Comparison of ENCODE assay signal across 2 cellular contexts in genomic region chr7:29471444-29472138, GRCh38.
A peak's percentile ranks its signal among the peaks of the same experiment; 100 is the strongest.
TF ChIP-seq lines count a peak whose summit lies in the region.

No MANE protein-coding gene starts in this region.

TF ChIP-seq in K562, 482 proteins besides CTCF, POLR2A, EP300 and RAD21:
- TF ChIP-seq BMI1 (IDR thresholded peaks at IDR 0.05; ENCODE audit: low read length) (no peak), GABPB2 (CRISPR knock-in tag; conservative IDR thresholded peaks at IDR 0.05) (no peak), PTRF (tag; IDR thresholded peaks at IDR 0.05) (no peak), CHD1 (IDR thresholded peaks at IDR 0.05; ENCODE audit: low read length) (no peak), XRCC3 (IDR thresholded peaks at IDR 0.05) (no peak), TAL1 (IDR thresholded peaks at IDR 0.05) (peak; percentile 10; the same call in 1 of the 2 replicates), CBFA2T3 (IDR thresholded peaks at IDR 0.05) (peak; percentile 24; the same call in 1 of the 2 replicates), GATA2 (CRISPR knock-in tag; IDR thresholded peaks at IDR 0.05) (no peak), RBM14 (IDR thresholded peaks at IDR 0.05; ENCODE audit: borderline replicate concordance, insufficient read depth, low read depth, low read length) (no peak)
- TF ChIP-seq, protein P1, sequence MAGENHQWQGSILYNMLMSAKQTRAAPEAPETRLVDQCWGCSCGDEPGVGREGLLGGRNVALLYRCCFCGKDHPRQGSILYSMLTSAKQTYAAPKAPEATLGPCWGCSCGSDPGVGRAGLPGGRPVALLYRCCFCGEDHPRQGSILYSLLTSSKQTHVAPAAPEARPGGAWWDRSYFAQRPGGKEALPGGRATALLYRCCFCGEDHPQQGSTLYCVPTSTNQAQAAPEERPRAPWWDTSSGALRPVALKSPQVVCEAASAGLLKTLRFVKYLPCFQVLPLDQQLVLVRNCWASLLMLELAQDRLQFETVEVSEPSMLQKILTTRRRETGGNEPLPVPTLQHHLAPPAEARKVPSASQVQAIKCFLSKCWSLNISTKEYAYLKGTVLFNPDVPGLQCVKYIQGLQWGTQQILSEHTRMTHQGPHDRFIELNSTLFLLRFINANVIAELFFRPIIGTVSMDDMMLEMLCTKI (IDR thresholded peaks at IDR 0.05; ENCODE audit: partially characterized antibody): no peak
- TF ChIP-seq, protein P2, sequence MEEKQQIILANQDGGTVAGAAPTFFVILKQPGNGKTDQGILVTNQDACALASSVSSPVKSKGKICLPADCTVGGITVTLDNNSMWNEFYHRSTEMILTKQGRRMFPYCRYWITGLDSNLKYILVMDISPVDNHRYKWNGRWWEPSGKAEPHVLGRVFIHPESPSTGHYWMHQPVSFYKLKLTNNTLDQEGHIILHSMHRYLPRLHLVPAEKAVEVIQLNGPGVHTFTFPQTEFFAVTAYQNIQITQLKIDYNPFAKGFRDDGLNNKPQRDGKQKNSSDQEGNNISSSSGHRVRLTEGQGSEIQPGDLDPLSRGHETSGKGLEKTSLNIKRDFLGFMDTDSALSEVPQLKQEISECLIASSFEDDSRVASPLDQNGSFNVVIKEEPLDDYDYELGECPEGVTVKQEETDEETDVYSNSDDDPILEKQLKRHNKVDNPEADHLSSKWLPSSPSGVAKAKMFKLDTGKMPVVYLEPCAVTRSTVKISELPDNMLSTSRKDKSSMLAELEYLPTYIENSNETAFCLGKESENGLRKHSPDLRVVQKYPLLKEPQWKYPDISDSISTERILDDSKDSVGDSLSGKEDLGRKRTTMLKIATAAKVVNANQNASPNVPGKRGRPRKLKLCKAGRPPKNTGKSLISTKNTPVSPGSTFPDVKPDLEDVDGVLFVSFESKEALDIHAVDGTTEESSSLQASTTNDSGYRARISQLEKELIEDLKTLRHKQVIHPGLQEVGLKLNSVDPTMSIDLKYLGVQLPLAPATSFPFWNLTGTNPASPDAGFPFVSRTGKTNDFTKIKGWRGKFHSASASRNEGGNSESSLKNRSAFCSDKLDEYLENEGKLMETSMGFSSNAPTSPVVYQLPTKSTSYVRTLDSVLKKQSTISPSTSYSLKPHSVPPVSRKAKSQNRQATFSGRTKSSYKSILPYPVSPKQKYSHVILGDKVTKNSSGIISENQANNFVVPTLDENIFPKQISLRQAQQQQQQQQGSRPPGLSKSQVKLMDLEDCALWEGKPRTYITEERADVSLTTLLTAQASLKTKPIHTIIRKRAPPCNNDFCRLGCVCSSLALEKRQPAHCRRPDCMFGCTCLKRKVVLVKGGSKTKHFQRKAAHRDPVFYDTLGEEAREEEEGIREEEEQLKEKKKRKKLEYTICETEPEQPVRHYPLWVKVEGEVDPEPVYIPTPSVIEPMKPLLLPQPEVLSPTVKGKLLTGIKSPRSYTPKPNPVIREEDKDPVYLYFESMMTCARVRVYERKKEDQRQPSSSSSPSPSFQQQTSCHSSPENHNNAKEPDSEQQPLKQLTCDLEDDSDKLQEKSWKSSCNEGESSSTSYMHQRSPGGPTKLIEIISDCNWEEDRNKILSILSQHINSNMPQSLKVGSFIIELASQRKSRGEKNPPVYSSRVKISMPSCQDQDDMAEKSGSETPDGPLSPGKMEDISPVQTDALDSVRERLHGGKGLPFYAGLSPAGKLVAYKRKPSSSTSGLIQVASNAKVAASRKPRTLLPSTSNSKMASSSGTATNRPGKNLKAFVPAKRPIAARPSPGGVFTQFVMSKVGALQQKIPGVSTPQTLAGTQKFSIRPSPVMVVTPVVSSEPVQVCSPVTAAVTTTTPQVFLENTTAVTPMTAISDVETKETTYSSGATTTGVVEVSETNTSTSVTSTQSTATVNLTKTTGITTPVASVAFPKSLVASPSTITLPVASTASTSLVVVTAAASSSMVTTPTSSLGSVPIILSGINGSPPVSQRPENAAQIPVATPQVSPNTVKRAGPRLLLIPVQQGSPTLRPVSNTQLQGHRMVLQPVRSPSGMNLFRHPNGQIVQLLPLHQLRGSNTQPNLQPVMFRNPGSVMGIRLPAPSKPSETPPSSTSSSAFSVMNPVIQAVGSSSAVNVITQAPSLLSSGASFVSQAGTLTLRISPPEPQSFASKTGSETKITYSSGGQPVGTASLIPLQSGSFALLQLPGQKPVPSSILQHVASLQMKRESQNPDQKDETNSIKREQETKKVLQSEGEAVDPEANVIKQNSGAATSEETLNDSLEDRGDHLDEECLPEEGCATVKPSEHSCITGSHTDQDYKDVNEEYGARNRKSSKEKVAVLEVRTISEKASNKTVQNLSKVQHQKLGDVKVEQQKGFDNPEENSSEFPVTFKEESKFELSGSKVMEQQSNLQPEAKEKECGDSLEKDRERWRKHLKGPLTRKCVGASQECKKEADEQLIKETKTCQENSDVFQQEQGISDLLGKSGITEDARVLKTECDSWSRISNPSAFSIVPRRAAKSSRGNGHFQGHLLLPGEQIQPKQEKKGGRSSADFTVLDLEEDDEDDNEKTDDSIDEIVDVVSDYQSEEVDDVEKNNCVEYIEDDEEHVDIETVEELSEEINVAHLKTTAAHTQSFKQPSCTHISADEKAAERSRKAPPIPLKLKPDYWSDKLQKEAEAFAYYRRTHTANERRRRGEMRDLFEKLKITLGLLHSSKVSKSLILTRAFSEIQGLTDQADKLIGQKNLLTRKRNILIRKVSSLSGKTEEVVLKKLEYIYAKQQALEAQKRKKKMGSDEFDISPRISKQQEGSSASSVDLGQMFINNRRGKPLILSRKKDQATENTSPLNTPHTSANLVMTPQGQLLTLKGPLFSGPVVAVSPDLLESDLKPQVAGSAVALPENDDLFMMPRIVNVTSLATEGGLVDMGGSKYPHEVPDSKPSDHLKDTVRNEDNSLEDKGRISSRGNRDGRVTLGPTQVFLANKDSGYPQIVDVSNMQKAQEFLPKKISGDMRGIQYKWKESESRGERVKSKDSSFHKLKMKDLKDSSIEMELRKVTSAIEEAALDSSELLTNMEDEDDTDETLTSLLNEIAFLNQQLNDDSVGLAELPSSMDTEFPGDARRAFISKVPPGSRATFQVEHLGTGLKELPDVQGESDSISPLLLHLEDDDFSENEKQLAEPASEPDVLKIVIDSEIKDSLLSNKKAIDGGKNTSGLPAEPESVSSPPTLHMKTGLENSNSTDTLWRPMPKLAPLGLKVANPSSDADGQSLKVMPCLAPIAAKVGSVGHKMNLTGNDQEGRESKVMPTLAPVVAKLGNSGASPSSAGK (IDR thresholded peaks at IDR 0.05): no peak

TF ChIP-seq in HepG2, 621 proteins besides CTCF, POLR2A, EP300 and RAD21 (continues in another document):
- TF ChIP-seq SOX6 (IDR thresholded peaks at IDR 0.05) (no peak), SOX6 (CRISPR knock-in tag; IDR thresholded peaks at IDR 0.05) (peak; percentile 54), ZNF121 (CRISPR knock-in tag; IDR thresholded peaks at IDR 0.05) (no peak), NCOR1 (IDR thresholded peaks at IDR 0.05; ENCODE audit: borderline replicate concordance, low read length) (peak; percentile 39; the same call in 1 of the 2 replicates), SP5 (CRISPR knock-in tag; IDR thresholded peaks at IDR 0.05; ENCODE audit: borderline replicate concordance, low read depth) (no peak), ZNF784 (CRISPR knock-in tag; IDR thresholded peaks at IDR 0.05; ENCODE audit: borderline replicate concordance) (no peak), THAP11 (CRISPR knock-in tag; IDR thresholded peaks at IDR 0.05) (no peak), ZNF460 (CRISPR knock-in tag; IDR thresholded peaks at IDR 0.05; ENCODE audit: borderline replicate concordance) (no peak), CHCHD3 (CRISPR knock-in tag; IDR thresholded peaks at IDR 0.05) (no peak), ZNF678 (CRISPR knock-in tag; IDR thresholded peaks at IDR 0.05) (no peak), MXD4 (CRISPR knock-in tag; IDR thresholded peaks at IDR 0.05) (no peak), ESRRA (CRISPR knock-in tag; IDR thresholded peaks at IDR 0.05; ENCODE audit: low read depth) (no peak), GABPA (IDR thresholded peaks at IDR 0.05; ENCODE audit: low read depth, low read length) (no peak), GABPA (CRISPR knock-in tag; IDR thresholded peaks at IDR 0.05; ENCODE audit: low read depth) (no peak), CBX2 (IDR thresholded peaks at IDR 0.05; ENCODE audit: low read depth, low read length) (no peak), CBX2 (CRISPR knock-in tag; IDR thresholded peaks at IDR 0.05; ENCODE audit: low read depth) (no peak), ZNF564 (CRISPR knock-in tag; IDR thresholded peaks at IDR 0.05) (no peak), RBM39 (IDR thresholded peaks at IDR 0.05; ENCODE audit: low read depth, low read length, poor library complexity, severe bottlenecking) (no peak), ZNF749 (CRISPR knock-in tag; IDR thresholded peaks at IDR 0.05; ENCODE audit: borderline replicate concordance) (no peak), SOX5 (CRISPR knock-in tag; IDR thresholded peaks at IDR 0.05; ENCODE audit: borderline replicate concordance) (peak; percentile 48; the same call in 1 of the 2 replicates), CAMTA2 (CRISPR knock-in tag; IDR thresholded peaks at IDR 0.05; ENCODE audit: borderline replicate concordance) (no peak), RXRA (CRISPR knock-in tag; IDR thresholded peaks at IDR 0.05) (no peak), FOXA3 (CRISPR knock-in tag; IDR thresholded peaks at IDR 0.05) (peak; percentile 38; the same call in 1 of the 2 replicates), KDM6A (CRISPR knock-in tag; IDR thresholded peaks at IDR 0.05; ENCODE audit: low read depth) (no peak), TBL1XR1 (IDR thresholded peaks at IDR 0.05; ENCODE audit: borderline replicate concordance, low read length, partially characterized antibody) (no peak), CC2D1A (CRISPR knock-in tag; IDR thresholded peaks at IDR 0.05) (no peak), TCF12 (IDR thresholded peaks at IDR 0.05) (no peak), TCF12 (CRISPR knock-in tag; IDR thresholded peaks at IDR 0.05) (no peak), ZNF567 (CRISPR knock-in tag; IDR thresholded peaks at IDR 0.05; ENCODE audit: borderline replicate concordance) (no peak), KLF6 (CRISPR knock-in tag; IDR thresholded peaks at IDR 0.05) (no peak), ZSCAN12 (CRISPR knock-in tag; IDR thresholded peaks at IDR 0.05) (no peak), ATAD3A (CRISPR knock-in tag; IDR thresholded peaks at IDR 0.05) (no peak), GFI1 (CRISPR knock-in tag; IDR thresholded peaks at IDR 0.05; ENCODE audit: borderline replicate concordance) (no peak), TCF7 (IDR thresholded peaks at IDR 0.05; ENCODE audit: low read depth) (0 out of 2 replicates have a peak, but pooled peaks have one; percentile 23), MAFF (IDR thresholded peaks at IDR 0.05; ENCODE audit: low read depth, low read length) (no peak)
- TF ChIP-seq, protein P3, sequence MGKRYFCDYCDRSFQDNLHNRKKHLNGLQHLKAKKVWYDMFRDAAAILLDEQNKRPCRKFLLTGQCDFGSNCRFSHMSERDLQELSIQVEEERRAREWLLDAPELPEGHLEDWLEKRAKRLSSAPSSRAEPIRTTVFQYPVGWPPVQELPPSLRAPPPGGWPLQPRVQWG (CRISPR knock-in tag; IDR thresholded peaks at IDR 0.05; ENCODE audit: borderline replicate concordance, low read depth): no peak
- TF ChIP-seq, protein P4, sequence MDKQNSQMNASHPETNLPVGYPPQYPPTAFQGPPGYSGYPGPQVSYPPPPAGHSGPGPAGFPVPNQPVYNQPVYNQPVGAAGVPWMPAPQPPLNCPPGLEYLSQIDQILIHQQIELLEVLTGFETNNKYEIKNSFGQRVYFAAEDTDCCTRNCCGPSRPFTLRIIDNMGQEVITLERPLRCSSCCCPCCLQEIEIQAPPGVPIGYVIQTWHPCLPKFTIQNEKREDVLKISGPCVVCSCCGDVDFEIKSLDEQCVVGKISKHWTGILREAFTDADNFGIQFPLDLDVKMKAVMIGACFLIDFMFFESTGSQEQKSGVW (CRISPR knock-in tag; IDR thresholded peaks at IDR 0.05; ENCODE audit: borderline replicate concordance): no peak
- TF ChIP-seq, protein P5, sequence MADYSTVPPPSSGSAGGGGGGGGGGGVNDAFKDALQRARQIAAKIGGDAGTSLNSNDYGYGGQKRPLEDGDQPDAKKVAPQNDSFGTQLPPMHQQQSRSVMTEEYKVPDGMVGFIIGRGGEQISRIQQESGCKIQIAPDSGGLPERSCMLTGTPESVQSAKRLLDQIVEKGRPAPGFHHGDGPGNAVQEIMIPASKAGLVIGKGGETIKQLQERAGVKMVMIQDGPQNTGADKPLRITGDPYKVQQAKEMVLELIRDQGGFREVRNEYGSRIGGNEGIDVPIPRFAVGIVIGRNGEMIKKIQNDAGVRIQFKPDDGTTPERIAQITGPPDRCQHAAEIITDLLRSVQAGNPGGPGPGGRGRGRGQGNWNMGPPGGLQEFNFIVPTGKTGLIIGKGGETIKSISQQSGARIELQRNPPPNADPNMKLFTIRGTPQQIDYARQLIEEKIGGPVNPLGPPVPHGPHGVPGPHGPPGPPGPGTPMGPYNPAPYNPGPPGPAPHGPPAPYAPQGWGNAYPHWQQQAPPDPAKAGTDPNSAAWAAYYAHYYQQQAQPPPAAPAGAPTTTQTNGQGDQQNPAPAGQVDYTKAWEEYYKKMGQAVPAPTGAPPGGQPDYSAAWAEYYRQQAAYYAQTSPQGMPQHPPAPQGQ (CRISPR knock-in tag; IDR thresholded peaks at IDR 0.05; ENCODE audit: borderline replicate concordance): no peak
